24 cellular contexts compared by ENCODE assay signal in genomic region chr6:1825277-1825676, GRCh38.
"Had no signal": no experiment of that assay in that cellular context is flagged by ENCODE, and none has a peak within 500 bp of the region (broad histone marks: within the 10 kb centered on the region; RNA-seq: fewer than 3 reads in every experiment).

No MANE protein-coding gene starts in this region.

- H3K27me3 ChIP-seq: esophagus squamous epithelium, hepatocyte, pancreas, right lobe of liver, testis, tibial nerve, upper lobe of right lung, vagina had no signal

- H3K9me3 ChIP-seq: pancreas, right lobe of liver, testis had no signal

- H3K27me3 Mint-ChIP-seq: dendritic cell treated with granulocyte-macrophage colony-stimulating factor and Interleukin-4, amounts not matched to agents 40 ng/mL and 50 ng/mL, for 4 days; progenitor cell of endocrine pancreas; stimulated activated naive CD8-positive, alpha-beta T cell treated with anti-CD3 and anti-CD28 coated beads, Interleukin-15, Interleukin-2, amounts not matched to agents 100 ng/mL and 50 ng/mL, for 24 hours had no signal

- H3K79me2 ChIP-seq: hepatocyte had no signal

- H3K36me3 ChIP-seq: esophagus squamous epithelium, left ventricle myocardium inferior, lower lobe of right lung, pancreas, right lobe of liver, upper lobe of right lung, vagina had no signal

- H3K4me3 ChIP-seq: esophagus squamous epithelium, hepatocyte, left ventricle myocardium inferior, lower lobe of right lung, pancreas, right lobe of liver, testis, tibial nerve, upper lobe of right lung, vagina had no signal

- H2AFZ ChIP-seq: hepatocyte had no signal

- H3K4me2 ChIP-seq: hepatocyte had no signal

- ATAC-seq: left cardiac atrium; lower lobe of right lung; pancreas; right lobe of liver; stimulated activated effector memory CD8-positive, alpha-beta T cell treated with anti-CD3 and anti-CD28 coated beads, Interleukin-12 subunit alpha, Interleukin-12 subunit beta, amount 100 ng/mL, for 72 hours; upper lobe of right lung had no signal

- H3K4me1 ChIP-seq: testis had no signal

- DNase-seq: esophagus squamous epithelium; head of caudate nucleus; kidney; left cardiac atrium; left ventricle myocardium inferior; lower lobe of right lung; mesenchymal stem cell; midbrain; occipital lobe; pancreas; retina; right lobe of liver; stimulated activated CD4-positive, alpha-beta T cell treated with anti-CD3 and anti-CD28 coated beads, Interleukin-4, amount 100 ng/mL, for 1 hour; stimulated activated CD8-positive, alpha-beta memory T cell treated with anti-CD3 and anti-CD28 coated beads, Interleukin-4, amount 100 ng/mL, for 48 hours; testis; upper lobe of right lung had no signal

- H3K27ac Mint-ChIP-seq: dendritic cell treated with granulocyte-macrophage colony-stimulating factor and Interleukin-4, amounts not matched to agents 40 ng/mL and 50 ng/mL, for 4 days; nephron; progenitor cell of endocrine pancreas; stimulated activated effector memory CD8-positive, alpha-beta T cell treated with anti-CD3 and anti-CD28 coated beads, Interleukin-12 subunit alpha, Interleukin-12 subunit beta, amount 100 ng/mL, for 72 hours; stimulated activated naive CD8-positive, alpha-beta T cell treated with anti-CD3 and anti-CD28 coated beads, Interleukin-15, Interleukin-2, amounts not matched to agents 100 ng/mL and 50 ng/mL, for 24 hours had no signal

- H3K4me3 Mint-ChIP-seq: dendritic cell treated with granulocyte-macrophage colony-stimulating factor and Interleukin-4, amounts not matched to agents 40 ng/mL and 50 ng/mL, for 4 days; nephron; stimulated activated effector memory CD8-positive, alpha-beta T cell treated with anti-CD3 and anti-CD28 coated beads, Interleukin-12 subunit alpha, Interleukin-12 subunit beta, amount 100 ng/mL, for 72 hours; stimulated activated naive CD8-positive, alpha-beta T cell treated with anti-CD3 and anti-CD28 coated beads, Interleukin-15, Interleukin-2, amounts not matched to agents 100 ng/mL and 50 ng/mL, for 24 hours had no signal

- H3K27ac ChIP-seq: esophagus squamous epithelium, hepatocyte, left ventricle myocardium inferior, lower lobe of right lung, pancreas, right lobe of liver, testis, tibial nerve, upper lobe of right lung, vagina had no signal

- H3K36me3 Mint-ChIP-seq: stimulated activated effector memory CD8-positive, alpha-beta T cell treated with anti-CD3 and anti-CD28 coated beads, Interleukin-12 subunit alpha, Interleukin-12 subunit beta, amount 100 ng/mL, for 72 hours had no signal
